9 cellular contexts compared by ENCODE assay signal in genomic region chr13:90511903-90512302, GRCh38.
"Had no signal": no experiment of that assay in that cellular context is flagged by ENCODE, and none has a peak within 500 bp of the region (broad histone marks: within the 10 kb centered on the region; RNA-seq: fewer than 3 reads in every experiment).

No MANE protein-coding gene starts in this region.

- H3K9ac ChIP-seq: GM23248, KMS-11 had no signal

- H3K36me3 ChIP-seq: HAP-1 had no signal

- H3K4me1 ChIP-seq: HAP-1 had no signal

- H3K9me3 ChIP-seq: HAP-1 had no signal

- DNase-seq: GM23248, GOT3, H7, HFFc6, KBM-7 had no signal

- ATAC-seq: HCT116 had no signal

- H3K4me3 ChIP-seq: GM23248, HAP-1 had no signal

- H3K27ac ChIP-seq: GM23248, HL-60, KMS-11 had no signal

- H3K4me2 ChIP-seq: KMS-11 had no signal

- H2AFZ ChIP-seq: GM23248 had no signal
